ENCODE assay signal across 36 cellular contexts in the genomic region with DNA sequence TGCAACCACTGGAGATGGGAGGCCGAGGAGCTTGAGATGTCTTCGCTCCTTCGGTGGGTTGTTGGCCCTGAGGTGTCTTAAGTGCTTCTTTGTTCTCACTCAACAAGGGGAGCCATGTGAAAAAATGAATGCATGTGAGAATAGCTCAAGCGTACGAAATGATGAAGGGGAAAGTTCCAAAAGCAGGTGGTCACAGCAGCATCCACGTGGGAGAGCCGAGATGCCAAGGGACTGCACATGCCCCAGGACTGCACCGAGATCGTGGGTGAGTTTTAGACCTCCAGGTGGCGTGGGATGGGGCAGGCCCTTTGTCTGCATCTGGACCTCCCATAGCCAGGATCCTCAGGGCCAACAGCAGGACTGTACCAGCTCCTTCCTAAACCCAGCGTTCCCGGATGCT. TPM values are rescaled to one million over a fixed set of nuclear protein-coding genes. Genes with fewer than 3 reads are reported as not detected.
"Had no signal": no experiment of that assay in that cellular context is flagged by ENCODE, and none has a peak within 500 bp of the region (broad histone marks: within the 10 kb centered on the region; RNA-seq: fewer than 3 reads in every experiment).

No MANE protein-coding gene starts in this region.

- H3K27me3 ChIP-seq: neural progenitor cell, ovary, testis, transverse colon, upper lobe of right lung, uterus had no signal

- H3K9me3 ChIP-seq: neutrophil, ovary, psoas muscle, testis, transverse colon, upper lobe of right lung, uterus had no signal

- H3K27ac ChIP-seq: neural progenitor cell, neutrophil, ovary, parathyroid adenoma, psoas muscle, skin epidermis, spleen, suprapubic skin, testis, tibial artery, transverse colon, upper lobe of right lung, uterus had no signal

- H3K4me3 ChIP-seq: neural progenitor cell, ovary, psoas muscle, skin epidermis, smooth muscle cell, spleen, suprapubic skin, testis, tibial artery, transverse colon, upper lobe of right lung, uterus had no signal

- H3K36me3 Mint-ChIP-seq: natural killer cell treated with Interleukin-12 subunit alpha and Interleukin-12 subunit beta and Interleukin-15 and Interleukin-18, amount 100 ng/mL, for 72 hours; stimulated activated memory B cell treated with anti-CD40 and anti-IgM and Interleukin-4, amounts not matched to agents 10 μg/mL and 1 μg/mL and 100 μg/mL, for 72 hours; type B pancreatic cell had no signal

- H3K79me2 ChIP-seq: parathyroid adenoma had no signal

- H3K9ac ChIP-seq: neural progenitor cell, parathyroid adenoma had no signal

- H2AFZ ChIP-seq: neural progenitor cell, parathyroid adenoma had no signal

- H3K27ac Mint-ChIP-seq: naive B cell; naive thymus-derived CD8-positive, alpha-beta T cell; natural killer cell treated with Interleukin-12 subunit alpha and Interleukin-12 subunit beta and Interleukin-15 and Interleukin-18, amount 100 ng/mL, for 72 hours; nephron progenitor cell; progenitor cell of endocrine pancreas; stimulated activated memory B cell treated with anti-CD40 and anti-IgM and Interleukin-4, amounts not matched to agents 10 μg/mL and 1 μg/mL and 100 μg/mL, for 72 hours; stimulated activated naive CD8-positive, alpha-beta T cell treated with anti-CD3 and anti-CD28 coated beads, Interleukin-15, amount 100 ng/mL, for 72 hours; type B pancreatic cell had no signal

- H3K4me1 ChIP-seq: psoas muscle, suprapubic skin, testis, tibial artery, transverse colon, upper lobe of right lung, uterus had no signal

- ATAC-seq: naive thymus-derived CD8-positive, alpha-beta T cell; natural killer cell treated with Interleukin-12 subunit alpha and Interleukin-12 subunit beta and Interleukin-15 and Interleukin-18, amount 100 ng/mL, for 72 hours; psoas muscle; right cardiac atrium; sciatic nerve; stimulated activated memory B cell treated with anti-CD40 and anti-IgM and Interleukin-4, amounts not matched to agents 10 μg/mL and 1 μg/mL and 100 μg/mL, for 72 hours; stimulated activated naive CD8-positive, alpha-beta T cell treated with anti-CD3 and anti-CD28 coated beads, Interleukin-15, amount 100 ng/mL, for 72 hours; stimulated activated naive CD8-positive, alpha-beta T cell treated with anti-CD3 and anti-CD28 coated beads, Interleukin-15, Interleukin-2, amounts not matched to agents 100 U/mL and 50 U/mL, for 24 hours; upper lobe of right lung had no signal

- DNase-seq: naive B cell; naive thymus-derived CD8-positive, alpha-beta T cell; nephron progenitor cell; nucleus accumbens; ovary; psoas muscle; spleen; stimulated activated CD4-positive, alpha-beta T cell treated with anti-CD3 and anti-CD28 coated beads, Interleukin-12 subunit alpha, Interleukin-12 subunit beta, amount 100 ng/mL, for 4 hours; stimulated activated CD4-positive, alpha-beta T cell treated with anti-CD3 and anti-CD28 coated beads, Interleukin-1b, Interleukin-23, amount 100 ng/mL, for 48 hours; stimulated activated CD4-positive, alpha-beta T cell treated with anti-CD3 and anti-CD28 coated beads, Interleukin-4, amount 100 ng/mL, for 1 hour; stimulated activated CD4-positive, alpha-beta T cell treated with anti-CD3 and anti-CD28 coated beads, Interleukin-4, amount 100 ng/mL, for 4 hours; stimulated activated CD8-positive, alpha-beta memory T cell treated with anti-CD3 and anti-CD28 coated beads, Interleukin-4, amount 100 ng/mL, for 48 hours; stimulated activated naive CD4-positive, alpha-beta T cell; stimulated activated naive CD8-positive, alpha-beta T cell treated with anti-CD3 and anti-CD28 coated beads, Interleukin-15, amount 100 ng/mL, for 72 hours; stimulated activated naive CD8-positive, alpha-beta T cell treated with anti-CD3 and anti-CD28 coated beads, Interleukin-15, Interleukin-2, amounts not matched to agents 100 U/mL and 50 U/mL, for 24 hours; substantia nigra; testis; tibial artery; transverse colon; upper lobe of right lung; uterus had no signal

- H3K9me3 Mint-ChIP-seq: natural killer cell treated with Interleukin-12 subunit alpha and Interleukin-12 subunit beta and Interleukin-15 and Interleukin-18, amount 100 ng/mL, for 72 hours had no signal

- H3K36me3 ChIP-seq: neural progenitor cell, neutrophil, ovary, spleen, suprapubic skin, tibial artery, transverse colon, upper lobe of right lung, uterus had no signal

- H3K4me2 ChIP-seq: neural progenitor cell, smooth muscle cell had no signal

- H3K4me3 Mint-ChIP-seq: naive B cell; naive thymus-derived CD8-positive, alpha-beta T cell; natural killer cell treated with Interleukin-12 subunit alpha and Interleukin-12 subunit beta and Interleukin-15 and Interleukin-18, amount 100 ng/mL, for 72 hours; nephron progenitor cell; stimulated activated memory B cell treated with anti-CD40 and anti-IgM and Interleukin-4, amounts not matched to agents 10 μg/mL and 1 μg/mL and 100 μg/mL, for 72 hours; stimulated activated naive CD8-positive, alpha-beta T cell treated with anti-CD3 and anti-CD28 coated beads, Interleukin-15, amount 100 ng/mL, for 72 hours; type B pancreatic cell had no signal

RNA-seq across cellular contexts. Expression of gene SLC38A8, which starts 8.1 kb away (rescaled TPM):
- total RNA-seq: naive thymus-derived CD8-positive, alpha-beta T cell; natural killer cell treated with Interleukin-12 subunit alpha and Interleukin-12 subunit beta and Interleukin-15 and Interleukin-18, amount 100 ng/mL, for 72 hours; omental fat pad; renal cortical epithelial cell; sciatic nerve; smooth muscle cell; spleen; suprapubic skin; transverse colon; upper lobe of right lung; urinary bladder had no signal
- polyA plus RNA-seq: naive thymus-derived CD8-positive, alpha-beta T cell; right cardiac atrium; smooth muscle cell; urinary bladder had no signal
